Comparison of ENCODE assay signal across 16 cellular contexts in genomic region chr10:126302831-126303230, GRCh38.
A peak's percentile ranks its signal among the peaks of the same experiment; 100 is the strongest.
DNase-seq lines count a peak whose midpoint lies in the region; ATAC-seq, FAIRE-seq and TF ChIP-seq lines count a peak whose summit lies in the region.
"Had no signal": no experiment of that assay in that cellular context is flagged by ENCODE, and none has a peak within 500 bp of the region (broad histone marks: within the 10 kb centered on the region; RNA-seq: fewer than 3 reads in every experiment).

No MANE protein-coding gene starts in this region.

- no peaks in the 10 kb centered on the region for H3K36me3 Mint-ChIP-seq in CD14-positive monocyte
- H3K36me3 Mint-ChIP-seq in effector memory CD8-positive, alpha-beta T cell (ENCODE audit: insufficient read depth), result no peaks in the 10 kb centered on the region
- H3K36me3 Mint-ChIP-seq: activated naive CD4-positive, alpha-beta T cell treated with anti-CD3 and anti-CD28 coated beads, Interleukin-2, amount 10 ng/mL, durations not matched to agents 7 days and 5 days; natural killer cell treated with Interleukin-12 subunit alpha and Interleukin-12 subunit beta and Interleukin-15 and Interleukin-18, amount 100 ng/mL, for 72 hours had no signal

- no peak for FAIRE-seq in HepG2 (lab: Jason Lieb, UNC)
- FAIRE-seq in RCC 7860 (lab: Jason Lieb, UNC), result no peak
- FAIRE-seq: GM18507, urothelium cell line had no signal

- H4K20me1 ChIP-seq in HepG2 (ENCODE audit: insufficient read depth, low read length), result no peaks in the 10 kb centered on the region
- H4K20me1 ChIP-seq: BLaER1 had no signal

- DNase-seq in HepG2 (ENCODE audit: low spot score) (no peak), adrenal gland (peak in 1 of 7 donors; percentile 5), kidney glomerular epithelial cell (lab: John Stamatoyannopoulos, UW) (peak; percentile 1), CD14-positive monocyte (ENCODE audit: low spot score) (no peak), NCI-H345 (lab: John Stamatoyannopoulos, UW) (no peak), RCC 7860 (ENCODE audit: low spot score) (no peak)
- no peak for DNase-seq in effector memory CD8-positive, alpha-beta T cell
- DNase-seq: activated CD4-positive, alpha-beta T cell treated with anti-CD3 and anti-CD28 coated beads, Interleukin-2, amount 50 U/mL, for 48 hours; activated naive CD4-positive, alpha-beta T cell treated with anti-CD3 and anti-CD28 coated beads, Interleukin-2, amount 10 ng/mL, durations not matched to agents 7 days and 5 days; NCI-H2107; T-helper 17 cell had no signal

- H3K4me3 ChIP-seq in liver (ENCODE audit: low read depth in 1 of 3, low read length in 3 of 3) (no peak overlapping the region), HepG2 (replicated peaks in 1 of 3; ENCODE audit: insufficient read depth in 1 of 3, low read depth in 2 of 3, low read length in 3 of 3) (no peak overlapping the region), adrenal gland (no peak overlapping the region)
- H3K4me3 ChIP-seq: BLaER1 had no signal

- no peaks in the 10 kb centered on the region for H3K4me1 ChIP-seq in liver (ENCODE audit: control insufficient read depth in 4 of 4, insufficient read depth in 4 of 4, low read length in 3 of 4)
- no peaks in the 10 kb centered on the region for H3K4me1 ChIP-seq in HepG2 (ENCODE audit: insufficient read depth, low read length)
- no peaks in the 10 kb centered on the region for H3K4me1 ChIP-seq in adrenal gland (replicated peaks in 1 of 2)
- H3K4me1 ChIP-seq: BLaER1 had no signal

- H3K27me3 Mint-ChIP-seq in CD14-positive monocyte (ENCODE audit: low read depth in 3 of 3), result peaks cover 0 to 4% (median 0%) of the 10 kb centered on the region in 3 donors
- no peaks in the 10 kb centered on the region for H3K27me3 Mint-ChIP-seq in effector memory CD8-positive, alpha-beta T cell
- H3K27me3 Mint-ChIP-seq: activated naive CD4-positive, alpha-beta T cell treated with anti-CD3 and anti-CD28 coated beads, Interleukin-2, amount 10 ng/mL, durations not matched to agents 7 days and 5 days; T-helper 17 cell had no signal

- H3K4me2 ChIP-seq in HepG2 (ENCODE audit: low read depth, low read length), result no peak overlapping the region
- H3K4me2 ChIP-seq: BLaER1 had no signal

- H3K27me3 ChIP-seq in liver (ENCODE audit: control insufficient read depth in 4 of 4, insufficient read depth in 4 of 4, low read length in 3 of 4) (no peaks in the 10 kb centered on the region), HepG2 (ENCODE audit: control insufficient read depth in 1 of 2, insufficient read depth in 2 of 2, low read length in 2 of 2) (peaks cover 0 to 11% of the 10 kb centered on the region in 2 experiments; a peak in 1 of 5 replicates), adrenal gland (no peaks in the 10 kb centered on the region)
- H3K27me3 ChIP-seq: BLaER1 had no signal

- H3K36me3 ChIP-seq in liver (ENCODE audit: control insufficient read depth in 4 of 4, insufficient read depth in 3 of 4, low read depth in 1 of 4, low read length in 3 of 4), result no peaks in the 10 kb centered on the region
- no peaks in the 10 kb centered on the region for H3K36me3 ChIP-seq in HepG2 (replicated peaks in 1 of 2; ENCODE audit: control insufficient read depth in 1 of 2, insufficient read depth in 2 of 2, low read length in 2 of 2)
- H3K36me3 ChIP-seq in adrenal gland (replicated peaks in 1 of 2), result no peaks in the 10 kb centered on the region
- H3K36me3 ChIP-seq: BLaER1 had no signal

- 81% methylated on average over 3 of the region's 3 CpGs for WGBS in liver
- WGBS in HepG2 (ENCODE audit: low lambda C conversion rate), result 5% methylated on average over 3 of the region's 3 CpGs
- WGBS in adrenal gland, 4 donors, result 71 to 87% (median 78%) methylated on average over 3 of the region's 3 CpGs

- H3K9ac ChIP-seq in liver (ENCODE audit: low read depth in 1 of 2, low read length in 2 of 2) (no peak overlapping the region), HepG2 (ENCODE audit: insufficient read depth, low read depth, low read length) (no peak overlapping the region)
- H3K9ac ChIP-seq: BLaER1 had no signal

- TF ChIP-seq EP300 in HepG2 (IDR thresholded peaks at IDR 0.05; ENCODE audit: low read depth in 2 of 2, low read length in 2 of 2), result no peak
- TF ChIP-seq EP300 in HepG2 (CRISPR knock-in tag; IDR thresholded peaks at IDR 0.05; ENCODE audit: borderline replicate concordance), result no peak

- in situ Hi-C loops in HepG2 (cut with HindIII; ENCODE audit: extremely low pct_ligation_motif_present, low pct_unique_long_range_greater_than_20kb), result no loop called here

- intact Hi-C loops in HepG2 (cut with micrococcal nuclease; ENCODE audit: unreplicated experiment) (no loop called here), adrenal gland (cut with DNase I) (loop anchor here in 1 of 2 donors (5.0 kb wide), 1 partner anchor 316 kb away; no protein-coding TSS in a partner anchor), CD14-positive monocyte (cut with micrococcal nuclease) (no loop called here)

- no peak overlapping the region for H3K27ac ChIP-seq in liver (ENCODE audit: low read depth in 1 of 2, low read length in 2 of 2)
- H3K27ac ChIP-seq in HepG2 (ENCODE audit: extremely low read length, insufficient read depth, low read length), result no peak overlapping the region
- no peak overlapping the region for H3K27ac ChIP-seq in adrenal gland
- H3K27ac ChIP-seq: BLaER1 had no signal

- CTCF ChIA-PET in HepG2 (lab: Yijun Ruan, JAX; ENCODE audit: low intra/inter-chr PET ratio, low total read pairs), result no interaction called here

- H3K4me3 Mint-ChIP-seq in CD14-positive monocyte, result no peak overlapping the region
- no peak overlapping the region for H3K4me3 Mint-ChIP-seq in effector memory CD8-positive, alpha-beta T cell
- H3K4me3 Mint-ChIP-seq: activated naive CD4-positive, alpha-beta T cell treated with anti-CD3 and anti-CD28 coated beads, Interleukin-2, amount 10 ng/mL, durations not matched to agents 7 days and 5 days; natural killer cell treated with Interleukin-12 subunit alpha and Interleukin-12 subunit beta and Interleukin-15 and Interleukin-18, amount 100 ng/mL, for 72 hours; T-helper 17 cell had no signal

- TF ChIP-seq RAD21 in liver (IDR thresholded peaks at IDR 0.05) (peak; percentile 41 to 55), HepG2 (CRISPR knock-in tag; IDR thresholded peaks at IDR 0.05) (no peak)

- H3K9me3 Mint-ChIP-seq in CD14-positive monocyte, result peaks cover 0 to 5% (median under 1%) of the 10 kb centered on the region in 7 donors
- H3K9me3 Mint-ChIP-seq in effector memory CD8-positive, alpha-beta T cell, result peaks cover 0 to 5% of the 10 kb centered on the region in 2 donors
- H3K9me3 Mint-ChIP-seq: natural killer cell treated with Interleukin-12 subunit alpha and Interleukin-12 subunit beta and Interleukin-15 and Interleukin-18, amount 100 ng/mL, for 72 hours had no signal

- H3K27ac Mint-ChIP-seq in CD14-positive monocyte, result no peak overlapping the region
- no peak overlapping the region for H3K27ac Mint-ChIP-seq in effector memory CD8-positive, alpha-beta T cell
- H3K27ac Mint-ChIP-seq: activated naive CD4-positive, alpha-beta T cell treated with anti-CD3 and anti-CD28 coated beads, Interleukin-2, amount 10 ng/mL, durations not matched to agents 7 days and 5 days; natural killer cell treated with Interleukin-12 subunit alpha and Interleukin-12 subunit beta and Interleukin-15 and Interleukin-18, amount 100 ng/mL, for 72 hours; T-helper 17 cell had no signal

- H3K4me1 Mint-ChIP-seq in CD14-positive monocyte, result no peaks in the 10 kb centered on the region
- no peaks in the 10 kb centered on the region for H3K4me1 Mint-ChIP-seq in effector memory CD8-positive, alpha-beta T cell (ENCODE audit: low read depth in 2 of 2)
- H3K4me1 Mint-ChIP-seq: activated naive CD4-positive, alpha-beta T cell treated with anti-CD3 and anti-CD28 coated beads, Interleukin-2, amount 10 ng/mL, durations not matched to agents 7 days and 5 days; T-helper 17 cell had no signal

- POLR2A ChIA-PET in HepG2 (lab: Yijun Ruan, JAX), result no interaction called here

- no peak for TF ChIP-seq POLR2A in HepG2 (IDR thresholded peaks at IDR 0.05; ENCODE audit: insufficient read depth in 1 of 2, low read depth in 2 of 2, low read length in 2 of 2)
- TF ChIP-seq POLR2A in adrenal gland (IDR thresholded peaks at IDR 0.05), result no peak

- no TSS peak for BruUV-seq in HepG2 (replicated peaks; lab: Mats Ljungman, UMichigan)

- no peak for TF ChIP-seq CTCF in liver (IDR thresholded peaks at IDR 0.05; ENCODE audit: low read depth, low read length, missing input control)
- no peak for TF ChIP-seq CTCF in HepG2 (CRISPR knock-in tag; IDR thresholded peaks at IDR 0.05)
- TF ChIP-seq CTCF in adrenal gland (IDR thresholded peaks at IDR 0.05), result peak in 5 of 6 experiments; percentile 14 to 53 (median 41)
- TF ChIP-seq CTCF in CD14-positive monocyte (IDR thresholded peaks at IDR 0.05), result no peak

- H3K9me3 ChIP-seq in liver (ENCODE audit: control insufficient read depth in 4 of 4, low read length in 3 of 4) (no peaks in the 10 kb centered on the region), HepG2 (ENCODE audit: low read length) (no peaks in the 10 kb centered on the region), adrenal gland (replicated peaks in 1 of 3) (peaks cover 0 to 4% (median 0%) of the 10 kb centered on the region in 3 donors)

- no peaks in the 10 kb centered on the region for H3K79me2 ChIP-seq in HepG2 (ENCODE audit: insufficient read depth, low read length)

- no peak overlapping the region for H2AFZ ChIP-seq in HepG2 (ENCODE audit: low read length)

- ATAC-seq in HepG2, result no peak
- no peak for ATAC-seq in effector memory CD8-positive, alpha-beta T cell (replicated peaks)
- ATAC-seq: natural killer cell treated with Interleukin-12 subunit alpha and Interleukin-12 subunit beta and Interleukin-15 and Interleukin-18, amount 100 ng/mL, for 72 hours; T-helper 17 cell had no signal

TF ChIP-seq in liver, 16 proteins besides CTCF, POLR2A, EP300 and RAD21:
- no peak for TF ChIP-seq FOXA1 (IDR thresholded peaks at IDR 0.05)
- TF ChIP-seq SP1 (IDR thresholded peaks at IDR 0.05), result no peak
- no peak for TF ChIP-seq HNF4A (conservative IDR thresholded peaks at IDR 0.05)
- no peak for TF ChIP-seq JUND (IDR thresholded peaks at IDR 0.05)
- no peak for TF ChIP-seq ATF3 (IDR thresholded peaks at IDR 0.05)
- TF ChIP-seq FOXA2 (IDR thresholded peaks at IDR 0.05), result no peak

TF ChIP-seq in HepG2, 621 proteins besides CTCF, POLR2A, EP300 and RAD21 (continues in another document):
- no peak for TF ChIP-seq ATF1 (CRISPR knock-in tag; IDR thresholded peaks at IDR 0.05)
- no peak for TF ChIP-seq ZSCAN22 (CRISPR knock-in tag; IDR thresholded peaks at IDR 0.05)
- no peak for TF ChIP-seq E2F1 (CRISPR knock-in tag; IDR thresholded peaks at IDR 0.05)
- no peak for TF ChIP-seq TBX3 (IDR thresholded peaks at IDR 0.05; ENCODE audit: borderline replicate concordance)
- no peak for TF ChIP-seq ZNF768 (CRISPR knock-in tag; IDR thresholded peaks at IDR 0.05)

Comparison
In these comparisons a context has a peak if more than half of its experiments do, and no peak if none do; other contexts are left out.
1. CTCF ChIP-seq: peak in adrenal gland (5 of 6); none in liver (single experiment), HepG2 (single experiment) and CD14-positive monocyte (single experiment).